17 cellular contexts compared by ENCODE assay signal in genomic region chr1:157540160-157540748, GRCh38. TPM values are rescaled to one million over a fixed set of nuclear protein-coding genes. Genes with fewer than 3 reads are reported as not detected.
"Had no signal": no experiment of that assay in that cellular context is flagged by ENCODE, and none has a peak within 500 bp of the region (broad histone marks: within the 10 kb centered on the region; RNA-seq: fewer than 3 reads in every experiment).

No MANE protein-coding gene starts in this region.

- H3K36me3 ChIP-seq: ascending aorta, gastroesophageal sphincter, tibial artery, uterus had no signal

- H3K27ac Mint-ChIP-seq: activated CD4-positive, alpha-beta T cell treated with anti-CD3 and anti-CD28 coated beads, Interleukin-2, amount 10 ng/mL, durations not matched to agents 7 days and 5 days; activated T-helper 1 cell treated with anti-CD3 and anti-CD28 coated beads, Interleukin-12 subunit alpha, Interleukin-12 subunit beta, Interleukin-2, Interleukin-4 antibody, amounts not matched to agents 30 ng/mL and 10 ng/mL and 1 ng/mL, durations not matched to agents 14 hours and 24 hours and 36 hours; nephron; stimulated activated effector memory CD8-positive, alpha-beta T cell treated with anti-CD3 and anti-CD28 coated beads, Interleukin-12 subunit alpha, Interleukin-12 subunit beta, amount 100 ng/mL, for 72 hours; T-helper 2 cell treated with Interferon-gamma antibody and Interleukin-4, amounts not matched to agents 5 μg/mL and 100 μg/mL, for 36 hours had no signal

- H3K9me3 Mint-ChIP-seq: activated CD4-positive, alpha-beta T cell treated with anti-CD3 and anti-CD28 coated beads, Interleukin-2, amount 10 ng/mL, durations not matched to agents 7 days and 5 days; activated T-helper 1 cell treated with anti-CD3 and anti-CD28 coated beads, Interleukin-12 subunit alpha, Interleukin-12 subunit beta, Interleukin-2, Interleukin-4 antibody, amounts not matched to agents 30 ng/mL and 10 ng/mL and 1 ng/mL, durations not matched to agents 14 hours and 24 hours and 36 hours; nephron; stimulated activated effector memory CD8-positive, alpha-beta T cell treated with anti-CD3 and anti-CD28 coated beads, Interleukin-12 subunit alpha, Interleukin-12 subunit beta, amount 100 ng/mL, for 72 hours; T-helper 2 cell treated with Interferon-gamma antibody and Interleukin-4, amounts not matched to agents 5 μg/mL and 100 μg/mL, for 36 hours had no signal

- H3K9me3 ChIP-seq: ascending aorta, gastroesophageal sphincter, tibial artery, uterus had no signal

- H3K4me2 ChIP-seq: hepatocyte had no signal

- H3K27ac ChIP-seq: ascending aorta, gastroesophageal sphincter, hepatocyte, tibial artery, uterus had no signal

- H3K4me1 ChIP-seq: ascending aorta, gastroesophageal sphincter, tibial artery, uterus had no signal

- H2AFZ ChIP-seq: hepatocyte had no signal

- H3K27me3 ChIP-seq: ascending aorta, gastroesophageal sphincter, hepatocyte, tibial artery, uterus had no signal

- H3K79me2 ChIP-seq: hepatocyte had no signal

- H3K4me1 Mint-ChIP-seq: activated CD4-positive, alpha-beta T cell treated with anti-CD3 and anti-CD28 coated beads, Interleukin-2, amount 10 ng/mL, durations not matched to agents 7 days and 5 days; nephron; stimulated activated effector memory CD8-positive, alpha-beta T cell treated with anti-CD3 and anti-CD28 coated beads, Interleukin-12 subunit alpha, Interleukin-12 subunit beta, amount 100 ng/mL, for 72 hours had no signal

- H3K36me3 Mint-ChIP-seq: stimulated activated effector memory CD8-positive, alpha-beta T cell treated with anti-CD3 and anti-CD28 coated beads, Interleukin-12 subunit alpha, Interleukin-12 subunit beta, amount 100 ng/mL, for 72 hours had no signal

- ATAC-seq: gastroesophageal sphincter; left ventricle myocardium superior; stimulated activated effector memory CD8-positive, alpha-beta T cell treated with anti-CD3 and anti-CD28 coated beads, Interleukin-12 subunit alpha, Interleukin-12 subunit beta, amount 100 ng/mL, for 72 hours had no signal

- H3K4me3 Mint-ChIP-seq: activated CD4-positive, alpha-beta T cell treated with anti-CD3 and anti-CD28 coated beads, Interleukin-2, amount 10 ng/mL, durations not matched to agents 7 days and 5 days; activated T-helper 1 cell treated with anti-CD3 and anti-CD28 coated beads, Interleukin-12 subunit alpha, Interleukin-12 subunit beta, Interleukin-2, Interleukin-4 antibody, amounts not matched to agents 30 ng/mL and 10 ng/mL and 1 ng/mL, durations not matched to agents 14 hours and 24 hours and 36 hours; nephron; stimulated activated effector memory CD8-positive, alpha-beta T cell treated with anti-CD3 and anti-CD28 coated beads, Interleukin-12 subunit alpha, Interleukin-12 subunit beta, amount 100 ng/mL, for 72 hours; T-helper 2 cell treated with Interferon-gamma antibody and Interleukin-4, amounts not matched to agents 5 μg/mL and 100 μg/mL, for 36 hours had no signal

- H3K4me3 ChIP-seq: ascending aorta, gastroesophageal sphincter, hepatocyte, tibial artery, uterus had no signal

- DNase-seq: activated CD4-positive, alpha-beta T cell treated with anti-CD3 and anti-CD28 coated beads, Interleukin-2, amount 10 ng/mL, durations not matched to agents 7 days and 5 days; activated CD8-positive, alpha-beta memory T cell treated with anti-CD3 and anti-CD28 coated beads for 24 hours; kidney glomerular epithelial cell; left ventricle myocardium superior; mesenchymal stem cell; nucleus accumbens; posterior cingulate gyrus; tibial artery; uterus had no signal

RNA-seq across cellular contexts. Expression of gene FCRL5, which starts 12.1 kb away (rescaled TPM):
- total RNA-seq: activated CD4-positive, alpha-beta T cell treated with anti-CD3 and anti-CD28 coated beads, Interleukin-2, amount 10 ng/mL, durations not matched to agents 7 days and 5 days; activated T-helper 1 cell treated with anti-CD3 and anti-CD28 coated beads, Interleukin-12 subunit alpha, Interleukin-12 subunit beta, Interleukin-2, Interleukin-4 antibody, amounts not matched to agents 30 ng/mL and 10 ng/mL and 1 ng/mL, durations not matched to agents 14 hours and 24 hours and 36 hours; ascending aorta; hepatocyte had no signal
- polyA plus RNA-seq: hepatocyte had no signal

RNA-seq across cellular contexts. Expression of gene FCRL4, which starts 57.6 kb away (rescaled TPM):
- total RNA-seq: activated CD4-positive, alpha-beta T cell treated with anti-CD3 and anti-CD28 coated beads, Interleukin-2, amount 10 ng/mL, durations not matched to agents 7 days and 5 days; activated T-helper 1 cell treated with anti-CD3 and anti-CD28 coated beads, Interleukin-12 subunit alpha, Interleukin-12 subunit beta, Interleukin-2, Interleukin-4 antibody, amounts not matched to agents 30 ng/mL and 10 ng/mL and 1 ng/mL, durations not matched to agents 14 hours and 24 hours and 36 hours; ascending aorta; hepatocyte; left ventricle myocardium superior; uterus had no signal
- polyA plus RNA-seq: esophagus, hepatocyte had no signal
